Comparison of ENCODE assay signal across 25 cellular contexts in the genomic region with DNA sequence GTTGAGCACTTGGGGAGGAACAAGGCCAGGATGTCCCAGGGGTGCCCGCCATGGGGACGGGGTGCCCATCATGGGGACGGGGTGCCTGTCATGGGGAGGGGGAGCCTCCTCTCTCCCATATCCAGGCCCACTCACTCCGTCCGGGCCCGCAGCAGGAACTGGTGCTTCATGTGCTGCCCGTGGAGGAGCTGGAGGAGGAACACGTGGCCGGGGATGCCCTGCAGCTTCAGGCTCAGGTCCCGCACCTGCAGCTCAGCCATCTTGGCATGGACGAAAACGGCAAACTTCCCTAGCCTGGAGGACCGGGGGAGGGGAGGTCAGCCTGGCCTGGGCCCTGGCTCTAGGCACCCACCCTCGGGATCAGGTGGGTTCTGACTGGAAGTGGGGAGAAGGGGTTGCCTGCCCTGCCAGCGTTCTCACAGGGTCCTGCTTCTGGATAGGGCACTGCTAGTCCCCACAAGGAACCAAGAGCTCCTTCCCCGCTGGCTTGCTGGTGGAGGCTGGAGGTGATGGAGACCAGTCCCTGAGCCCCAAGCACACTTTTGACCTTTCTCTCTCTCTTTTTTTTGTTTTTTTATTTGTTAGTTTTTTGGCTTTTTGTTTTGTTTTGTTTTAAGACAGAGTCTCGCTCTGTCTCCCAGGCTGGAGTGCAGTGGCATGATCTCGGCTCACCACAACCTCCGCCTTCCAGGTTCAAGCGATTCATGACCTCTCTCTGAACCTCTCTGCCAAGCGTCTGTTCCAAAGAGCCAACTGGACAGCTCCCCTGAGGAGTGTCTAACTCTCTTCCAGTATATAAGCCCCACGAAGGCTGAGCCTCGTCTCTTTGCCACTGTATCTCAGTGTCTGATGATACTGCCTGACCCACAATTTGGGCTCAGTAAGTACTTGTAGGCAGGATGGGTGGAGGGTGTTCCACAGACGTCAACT. TPM values are rescaled to one million over a fixed set of nuclear protein-coding genes. Genes with fewer than 3 reads are reported as not detected.
A peak's percentile ranks its signal among the peaks of the same experiment; 100 is the strongest.
DNase-seq lines count a peak whose midpoint lies in the region; ATAC-seq, FAIRE-seq and TF ChIP-seq lines count a peak whose summit lies in the region.
"Had no signal": no experiment of that assay in that cellular context is flagged by ENCODE, and none has a peak within 500 bp of the region (broad histone marks: within the 10 kb centered on the region; RNA-seq: fewer than 3 reads in every experiment).

No MANE protein-coding gene starts in this region.

- CTCF ChIA-PET in HEK293 (lab: Yijun Ruan, JAX) = interaction anchor here (0.7 to 3.5 kb wide), 2 partner anchors 124 to 440 kb away, joined by 3 to 18 read pairs; no protein-coding TSS in a partner anchor

- no peak for FAIRE-seq in D721Med (lab: Jason Lieb, UNC)
- FAIRE-seq: A549, GM12892, GM19239, HTR-8/SVneo had no signal

- ATAC-seq in stimulated activated effector memory CD8-positive, alpha-beta T cell treated with anti-CD3 and anti-CD28 coated beads, Interleukin-12 subunit alpha, Interleukin-12 subunit beta, amount 100 ng/mL, for 72 hours = no peak
- ATAC-seq: A549; CD8-positive, alpha-beta T cell; PC-3 had no signal

- H3K4me1 Mint-ChIP-seq in nephron progenitor cell = peaks cover 29% of the 10 kb centered on the region
- H3K4me1 Mint-ChIP-seq in stimulated activated effector memory CD8-positive, alpha-beta T cell treated with anti-CD3 and anti-CD28 coated beads, Interleukin-12 subunit alpha, Interleukin-12 subunit beta, amount 100 ng/mL, for 72 hours = peaks cover 27% of the 10 kb centered on the region

- no peaks in the 10 kb centered on the region for H3K4me1 ChIP-seq in HEK293 (ENCODE audit: control insufficient read depth, insufficient read depth, low read length)

- POLR2A ChIA-PET in HEK293 (lab: Yijun Ruan, JAX) = no interaction called here

- no peaks in the 10 kb centered on the region for H3K36me3 ChIP-seq in HEK293 (ENCODE audit: control insufficient read depth in 2 of 2, insufficient read depth in 1 of 2, low read length in 2 of 2)

- peak overlapping the region; percentile 10 for H3K27ac Mint-ChIP-seq in nephron progenitor cell
- H3K27ac Mint-ChIP-seq in stimulated activated effector memory CD8-positive, alpha-beta T cell treated with anti-CD3 and anti-CD28 coated beads, Interleukin-12 subunit alpha, Interleukin-12 subunit beta, amount 100 ng/mL, for 72 hours = peak overlapping the region; percentile 0

- H3K36me3 Mint-ChIP-seq in nephron progenitor cell (ENCODE audit: low read depth) = no peaks in the 10 kb centered on the region
- peaks cover 16% of the 10 kb centered on the region for H3K36me3 Mint-ChIP-seq in stimulated activated effector memory CD8-positive, alpha-beta T cell treated with anti-CD3 and anti-CD28 coated beads, Interleukin-12 subunit alpha, Interleukin-12 subunit beta, amount 100 ng/mL, for 72 hours

- peak; percentile 47 for DNase-seq in amniotic epithelial cell (ENCODE audit: low read depth)
- DNase-seq in nephron progenitor cell = no peak
- DNase-seq in stimulated activated effector memory CD8-positive, alpha-beta T cell treated with anti-CD3 and anti-CD28 coated beads, Interleukin-12 subunit alpha, Interleukin-12 subunit beta, amount 100 ng/mL, for 72 hours (ENCODE audit: low spot score in 2 of 2) = no peak
- DNase-seq in D721Med (ENCODE audit: insufficient read length, low spot score) = no peak
- DNase-seq in DMS153 treated with DMSO at 0.1 percent for 48 hours (lab: John Stamatoyannopoulos, UW; ENCODE audit: unreplicated experiment) = no peak
- DNase-seq in HT-29 (ENCODE audit: low spot score) = no peak
- DNase-seq: C1 segment of cervical spinal cord; CD8-positive, alpha-beta T cell; DND-41; KBM-7; MV-4-11; NCI-H1105 treated with DMSO at 0.1 percent for 48 hours; NCI-H146; NCI-H1930; NCI-H446; NCI-H526; NCI-H82; NK-92 treated with Interleukin-12 subunit alpha and Interleukin-12 subunit beta, amount 100 ng/mL, for 24 hours; PC-3; Right ventricle myocardium superior had no signal

- H3K4me3 Mint-ChIP-seq in nephron progenitor cell = no peak overlapping the region
- no peak overlapping the region for H3K4me3 Mint-ChIP-seq in stimulated activated effector memory CD8-positive, alpha-beta T cell treated with anti-CD3 and anti-CD28 coated beads, Interleukin-12 subunit alpha, Interleukin-12 subunit beta, amount 100 ng/mL, for 72 hours
- H3K4me3 Mint-ChIP-seq: CD8-positive, alpha-beta T cell had no signal

- H3K27me3 Mint-ChIP-seq in nephron progenitor cell (ENCODE audit: low read depth, poor library complexity) = peaks cover 6% of the 10 kb centered on the region

- H3K27ac ChIP-seq in HEK293 (ENCODE audit: extremely low read depth, low read depth, low read length) = no peak overlapping the region
- H3K27ac ChIP-seq: A549 had no signal

- TF ChIP-seq CTCF in HEK293 (tag by site-specific recombination; IDR thresholded peaks at IDR 0.05) (no peak), nephron progenitor cell (IDR thresholded peaks at IDR 0.05) (no peak), D721Med (IDR thresholded peaks at IDR 0.05; ENCODE audit: insufficient read depth, missing control alignments) (no peak)

- H3K4me3 ChIP-seq in HEK293 (ENCODE audit: low read depth, low read length) = no peak overlapping the region
- H3K4me3 ChIP-seq: A549 had no signal

- no peaks in the 10 kb centered on the region for H3K9me3 ChIP-seq in HEK293 (ENCODE audit: control insufficient read depth, insufficient read depth, low read depth, low read length)
- H3K9me3 ChIP-seq: A549 had no signal

- H3K9me3 Mint-ChIP-seq in nephron progenitor cell = no peaks in the 10 kb centered on the region
- H3K9me3 Mint-ChIP-seq in stimulated activated effector memory CD8-positive, alpha-beta T cell treated with anti-CD3 and anti-CD28 coated beads, Interleukin-12 subunit alpha, Interleukin-12 subunit beta, amount 100 ng/mL, for 72 hours = no peaks in the 10 kb centered on the region
- H3K9me3 Mint-ChIP-seq: CD8-positive, alpha-beta T cell had no signal

TF ChIP-seq in HEK293, 187 proteins besides CTCF, POLR2A, EP300 and RAD21:
- TF ChIP-seq, protein P1, sequence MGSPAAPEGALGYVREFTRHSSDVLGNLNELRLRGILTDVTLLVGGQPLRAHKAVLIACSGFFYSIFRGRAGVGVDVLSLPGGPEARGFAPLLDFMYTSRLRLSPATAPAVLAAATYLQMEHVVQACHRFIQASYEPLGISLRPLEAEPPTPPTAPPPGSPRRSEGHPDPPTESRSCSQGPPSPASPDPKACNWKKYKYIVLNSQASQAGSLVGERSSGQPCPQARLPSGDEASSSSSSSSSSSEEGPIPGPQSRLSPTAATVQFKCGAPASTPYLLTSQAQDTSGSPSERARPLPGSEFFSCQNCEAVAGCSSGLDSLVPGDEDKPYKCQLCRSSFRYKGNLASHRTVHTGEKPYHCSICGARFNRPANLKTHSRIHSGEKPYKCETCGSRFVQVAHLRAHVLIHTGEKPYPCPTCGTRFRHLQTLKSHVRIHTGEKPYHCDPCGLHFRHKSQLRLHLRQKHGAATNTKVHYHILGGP (tag by site-specific recombination; IDR thresholded peaks at IDR 0.05) = no peak
- TF ChIP-seq ZNF112 (tag by site-specific recombination; IDR thresholded peaks at IDR 0.05) (no peak), ZNF623 (tag by site-specific recombination; IDR thresholded peaks at IDR 0.05) (no peak), ZNF24 (tag by site-specific recombination; IDR thresholded peaks at IDR 0.05) (no peak)
- TF ChIP-seq, protein P2, sequence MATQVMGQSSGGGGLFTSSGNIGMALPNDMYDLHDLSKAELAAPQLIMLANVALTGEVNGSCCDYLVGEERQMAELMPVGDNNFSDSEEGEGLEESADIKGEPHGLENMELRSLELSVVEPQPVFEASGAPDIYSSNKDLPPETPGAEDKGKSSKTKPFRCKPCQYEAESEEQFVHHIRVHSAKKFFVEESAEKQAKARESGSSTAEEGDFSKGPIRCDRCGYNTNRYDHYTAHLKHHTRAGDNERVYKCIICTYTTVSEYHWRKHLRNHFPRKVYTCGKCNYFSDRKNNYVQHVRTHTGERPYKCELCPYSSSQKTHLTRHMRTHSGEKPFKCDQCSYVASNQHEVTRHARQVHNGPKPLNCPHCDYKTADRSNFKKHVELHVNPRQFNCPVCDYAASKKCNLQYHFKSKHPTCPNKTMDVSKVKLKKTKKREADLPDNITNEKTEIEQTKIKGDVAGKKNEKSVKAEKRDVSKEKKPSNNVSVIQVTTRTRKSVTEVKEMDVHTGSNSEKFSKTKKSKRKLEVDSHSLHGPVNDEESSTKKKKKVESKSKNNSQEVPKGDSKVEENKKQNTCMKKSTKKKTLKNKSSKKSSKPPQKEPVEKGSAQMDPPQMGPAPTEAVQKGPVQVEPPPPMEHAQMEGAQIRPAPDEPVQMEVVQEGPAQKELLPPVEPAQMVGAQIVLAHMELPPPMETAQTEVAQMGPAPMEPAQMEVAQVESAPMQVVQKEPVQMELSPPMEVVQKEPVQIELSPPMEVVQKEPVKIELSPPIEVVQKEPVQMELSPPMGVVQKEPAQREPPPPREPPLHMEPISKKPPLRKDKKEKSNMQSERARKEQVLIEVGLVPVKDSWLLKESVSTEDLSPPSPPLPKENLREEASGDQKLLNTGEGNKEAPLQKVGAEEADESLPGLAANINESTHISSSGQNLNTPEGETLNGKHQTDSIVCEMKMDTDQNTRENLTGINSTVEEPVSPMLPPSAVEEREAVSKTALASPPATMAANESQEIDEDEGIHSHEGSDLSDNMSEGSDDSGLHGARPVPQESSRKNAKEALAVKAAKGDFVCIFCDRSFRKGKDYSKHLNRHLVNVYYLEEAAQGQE (tag by site-specific recombination; IDR thresholded peaks at IDR 0.05) = peak; percentile 63
- TF ChIP-seq, protein P3, sequence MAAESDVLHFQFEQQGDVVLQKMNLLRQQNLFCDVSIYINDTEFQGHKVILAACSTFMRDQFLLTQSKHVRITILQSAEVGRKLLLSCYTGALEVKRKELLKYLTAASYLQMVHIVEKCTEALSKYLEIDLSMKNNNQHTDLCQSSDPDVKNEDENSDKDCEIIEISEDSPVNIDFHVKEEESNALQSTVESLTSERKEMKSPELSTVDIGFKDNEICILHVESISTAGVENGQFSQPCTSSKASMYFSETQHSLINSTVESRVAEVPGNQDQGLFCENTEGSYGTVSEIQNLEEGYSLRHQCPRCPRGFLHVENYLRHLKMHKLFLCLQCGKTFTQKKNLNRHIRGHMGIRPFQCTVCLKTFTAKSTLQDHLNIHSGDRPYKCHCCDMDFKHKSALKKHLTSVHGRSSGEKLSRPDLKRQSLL (tag by site-specific recombination; IDR thresholded peaks at IDR 0.05) = no peak

RNA-seq across cellular contexts. Expression of a gene that starts 9.9 kb away (rescaled TPM):
- 15.8 and 15.9 TPM in 2 replicates for total RNA-seq in HT-29 (2014; rRNA removed; shearing (Covaris generic))

RNA-seq across cellular contexts. Expression of a gene that starts 34.4 kb away (rescaled TPM):
- 16.3 and 25.7 TPM in 2 replicates for total RNA-seq in HT-29 (2014; rRNA removed; shearing (Covaris generic))

RNA-seq across cellular contexts. Expression of a gene that starts 46.7 kb away (rescaled TPM):
- 302 and 331 TPM in 2 replicates for total RNA-seq in HT-29 (2014; rRNA removed; shearing (Covaris generic))
- total RNA-seq: CD8-positive, alpha-beta T cell had no signal
